ENCODE assay signal across 8 cellular contexts in genomic region chr2:109545828-109546713, GRCh38.
DNase-seq lines count a peak whose midpoint lies in the region; ATAC-seq and TF ChIP-seq lines count a peak whose summit lies in the region.

No MANE protein-coding gene starts in this region.

- no peak overlapping the region for H3K27ac ChIP-seq in effector memory CD4-positive, alpha-beta T cell (ENCODE audit: insufficient read depth, low read length, poor library complexity, severe bottlenecking)
- H3K27ac ChIP-seq in mesenchymal stem cell (ENCODE audit: low read length, poor library complexity, severe bottlenecking): no peak overlapping the region

- peak; percentile 88 for TF ChIP-seq CTCF in activated CD8-positive, alpha-beta T cell treated with anti-CD3 and anti-CD28 coated beads for 36 hours (IDR thresholded peaks at IDR 0.05)

- no peak overlapping the region for H3K4me3 Mint-ChIP-seq in activated CD8-positive, alpha-beta T cell treated with anti-CD3 and anti-CD28 coated beads for 36 hours

- whole genome bisulfite sequencing in mesenchymal stem cell: 61% methylated on average over 4 of the region's 10 CpGs

- H3K9me3 Mint-ChIP-seq in activated CD8-positive, alpha-beta T cell treated with anti-CD3 and anti-CD28 coated beads for 36 hours: no peaks in the 10 kb centered on the region

- H3K9ac ChIP-seq in mesenchymal stem cell (ENCODE audit: low read length): no peak overlapping the region

- no peak overlapping the region for H3K18ac ChIP-seq in mesenchymal stem cell (ENCODE audit: low read depth in 1 of 2, low read length in 2 of 2)

- peaks cover 11% of the 10 kb centered on the region for H3K79me1 ChIP-seq in mesenchymal stem cell (replicated peaks; ENCODE audit: low read length, poor library complexity, severe bottlenecking)

- H3K4me1 ChIP-seq in effector memory CD4-positive, alpha-beta T cell (ENCODE audit: control insufficient read depth, insufficient read depth, low read length, poor library complexity, severe bottlenecking): no peaks in the 10 kb centered on the region
- H3K4me1 ChIP-seq in mesenchymal stem cell (ENCODE audit: control insufficient read depth, insufficient read depth, low read depth, low read length): no peaks in the 10 kb centered on the region

- H4K8ac ChIP-seq in mesenchymal stem cell (ENCODE audit: low read length): no peak overlapping the region

- no peak overlapping the region for H2BK12ac ChIP-seq in mesenchymal stem cell (ENCODE audit: low read length in 2 of 2)

- H3K9me3 ChIP-seq in effector memory CD4-positive, alpha-beta T cell (ENCODE audit: control insufficient read depth, low read length): no peaks in the 10 kb centered on the region
- no peaks in the 10 kb centered on the region for H3K9me3 ChIP-seq in mesenchymal stem cell (ENCODE audit: control insufficient read depth, low read length)

- ATAC-seq in HG03025 (IDR thresholded peaks at IDR 0.05; ENCODE audit: low FRiP score, unreplicated experiment): peak; percentile 55
- peak; percentile 96 for ATAC-seq in activated CD8-positive, alpha-beta T cell treated with anti-CD3 and anti-CD28 coated beads for 36 hours

- H3K23ac ChIP-seq in mesenchymal stem cell (ENCODE audit: low read length in 2 of 2): no peak overlapping the region

- H2BK120ac ChIP-seq in mesenchymal stem cell (ENCODE audit: low read depth, low read length): no peak overlapping the region

- no peak overlapping the region for H3K4me3 ChIP-seq in effector memory CD4-positive, alpha-beta T cell (ENCODE audit: insufficient read depth, low read depth, low read length, poor library complexity, severe bottlenecking)
- no peak overlapping the region for H3K4me3 ChIP-seq in mesenchymal stem cell (ENCODE audit: insufficient read depth in 1 of 2, low read depth in 1 of 2, low read length in 2 of 2)

- intact Hi-C loops in activated CD8-positive, alpha-beta T cell treated with anti-CD3 and anti-CD28 coated beads for 36 hours (cut with micrococcal nuclease): no loop called here

- peak; percentile 60 for DNase-seq in NCI-H2196 (lab: John Stamatoyannopoulos, UW; ENCODE audit: unreplicated experiment)
- DNase-seq in NCI-H2196 treated with DMSO at 0.1 percent for 48 hours (lab: John Stamatoyannopoulos, UW; ENCODE audit: unreplicated experiment): no peak
- DNase-seq in NCI-H82 (lab: John Stamatoyannopoulos, UW): peak; percentile 73
- peak; percentile 76 for DNase-seq in activated CD8-positive, alpha-beta T cell treated with anti-CD3 and anti-CD28 coated beads for 36 hours
- peak in 2 of 3 donors; percentile 2 to 11 for DNase-seq in effector memory CD4-positive, alpha-beta T cell
- peak; percentile 67 for DNase-seq in mesenchymal stem cell
- DNase-seq in stimulated activated CD8-positive, alpha-beta memory T cell treated with anti-CD3 and anti-CD28 coated beads, Interleukin-7, amount 100 ng/mL, for 1 hour (ENCODE audit: low read depth in 2 of 2): peak; percentile 13 to 37

- no peak overlapping the region for H3K27ac Mint-ChIP-seq in activated CD8-positive, alpha-beta T cell treated with anti-CD3 and anti-CD28 coated beads for 36 hours

- no peak overlapping the region for H2BK5ac ChIP-seq in mesenchymal stem cell (ENCODE audit: low read depth, low read length, poor library complexity, severe bottlenecking)

- CTCF ChIA-PET in activated CD8-positive, alpha-beta T cell treated with anti-CD3 and anti-CD28 coated beads for 36 hours (lab: Charles Lee): interaction anchor here (0.7 to 3.9 kb wide), 35 partner anchors 9 to 551 kb away, joined by 3 to 33 read pairs (median 4); no protein-coding TSS in a partner anchor

- H3K36me3 ChIP-seq in effector memory CD4-positive, alpha-beta T cell (ENCODE audit: control insufficient read depth, insufficient read depth, low read length): no peaks in the 10 kb centered on the region
- peaks cover 10 to 30% of the 10 kb centered on the region in 2 experiments for H3K36me3 ChIP-seq in mesenchymal stem cell (ENCODE audit: control insufficient read depth in 1 of 2, insufficient read depth in 2 of 2, low read depth in 1 of 2, low read length in 2 of 2)

- H3K4me1 Mint-ChIP-seq in activated CD8-positive, alpha-beta T cell treated with anti-CD3 and anti-CD28 coated beads for 36 hours (ENCODE audit: low read depth): peaks cover 7% of the 10 kb centered on the region

- H3K36me3 Mint-ChIP-seq in activated CD8-positive, alpha-beta T cell treated with anti-CD3 and anti-CD28 coated beads for 36 hours (ENCODE audit: low read depth): no peaks in the 10 kb centered on the region

- no peak overlapping the region for H3K4me2 ChIP-seq in mesenchymal stem cell (ENCODE audit: low read length, poor library complexity, severe bottlenecking)

- H2AK5ac ChIP-seq in mesenchymal stem cell (ENCODE audit: low read length, severe bottlenecking): no peak overlapping the region

- no peak overlapping the region for H3K4ac ChIP-seq in mesenchymal stem cell (ENCODE audit: low read depth in 1 of 2, low read length in 2 of 2)

- POLR2A ChIA-PET in activated CD8-positive, alpha-beta T cell treated with anti-CD3 and anti-CD28 coated beads for 36 hours (lab: Charles Lee): no interaction called here

- no peak overlapping the region for H4K91ac ChIP-seq in mesenchymal stem cell (ENCODE audit: low read length)

- no peak overlapping the region for H2BK15ac ChIP-seq in mesenchymal stem cell (ENCODE audit: low read depth, poor library complexity, severe bottlenecking)

- no peak overlapping the region for H2AFZ ChIP-seq in mesenchymal stem cell (ENCODE audit: low read depth, low read length)

- no peaks in the 10 kb centered on the region for H3K27me3 ChIP-seq in effector memory CD4-positive, alpha-beta T cell (replicated peaks; ENCODE audit: control insufficient read depth, insufficient read depth, low read length, poor library complexity, severe bottlenecking)
- no peaks in the 10 kb centered on the region for H3K27me3 ChIP-seq in mesenchymal stem cell (ENCODE audit: control insufficient read depth in 1 of 2, insufficient read depth in 1 of 2, low read length in 2 of 2)

- H3K14ac ChIP-seq in mesenchymal stem cell (ENCODE audit: low read length in 2 of 2): no peak overlapping the region

- peaks cover 8% of the 10 kb centered on the region for H3K27me3 Mint-ChIP-seq in activated CD8-positive, alpha-beta T cell treated with anti-CD3 and anti-CD28 coated beads for 36 hours
